18 cellular contexts compared by ENCODE assay signal in genomic region chr12:111427417-111428074, GRCh38. TPM values are rescaled to one million over a fixed set of nuclear protein-coding genes. Genes with fewer than 3 reads are reported as not detected.
DNase-seq lines count a peak whose midpoint lies in the region; ATAC-seq and TF ChIP-seq lines count a peak whose summit lies in the region.
"Had no signal": no experiment of that assay in that cellular context is flagged by ENCODE, and none has a peak within 500 bp of the region (broad histone marks: within the 10 kb centered on the region; RNA-seq: fewer than 3 reads in every experiment).

No MANE protein-coding gene starts in this region.

- H4K8ac ChIP-seq in mesenchymal stem cell (ENCODE audit: low read length) = no peak overlapping the region

- H3K4me1 ChIP-seq in mesenchymal stem cell (ENCODE audit: control insufficient read depth, insufficient read depth, low read depth, low read length) (peaks cover 62% of the 10 kb centered on the region), upper lobe of right lung (peaks cover 64% of the 10 kb centered on the region)

- no peak overlapping the region for H2BK15ac ChIP-seq in mesenchymal stem cell (ENCODE audit: low read depth, poor library complexity, severe bottlenecking)

- no peak overlapping the region for H2BK120ac ChIP-seq in mesenchymal stem cell (ENCODE audit: low read depth, low read length)

- no peak overlapping the region for H2BK12ac ChIP-seq in mesenchymal stem cell (ENCODE audit: low read length in 2 of 2)

- intact Hi-C loops in Right ventricle myocardium superior (cut with DNase I) (no loop called here), cardiac septum (cut with DNase I) (no loop called here), upper lobe of right lung (cut with DNase I) (no loop called here)
- intact Hi-C loops in activated T-helper 1 cell treated with anti-CD3 and anti-CD28 coated beads, Interleukin-12 subunit alpha, Interleukin-12 subunit beta, Interleukin-2, Interleukin-4 antibody, amounts not matched to agents 30 ng/mL and 10 ng/mL and 1 ng/mL, durations not matched to agents 14 hours and 24 hours and 36 hours (cut with micrococcal nuclease) = no loop called here

- H3K18ac ChIP-seq in mesenchymal stem cell (ENCODE audit: low read depth in 1 of 2, low read length in 2 of 2) = no peak overlapping the region

- no peaks in the 10 kb centered on the region for H3K9me3 Mint-ChIP-seq in activated T-helper 1 cell treated with anti-CD3 and anti-CD28 coated beads, Interleukin-12 subunit alpha, Interleukin-12 subunit beta, Interleukin-2, Interleukin-4 antibody, amounts not matched to agents 30 ng/mL and 10 ng/mL and 1 ng/mL, durations not matched to agents 14 hours and 24 hours and 36 hours
- H3K9me3 Mint-ChIP-seq: neural crest cell had no signal

- H3K79me1 ChIP-seq in mesenchymal stem cell (replicated peaks; ENCODE audit: low read length, poor library complexity, severe bottlenecking) = no peaks in the 10 kb centered on the region

- no peak overlapping the region for H3K9ac ChIP-seq in mesenchymal stem cell (ENCODE audit: low read length)

- no peak for ATAC-seq in Right ventricle myocardium superior (ENCODE audit: poor library complexity)
- no peak for ATAC-seq in upper lobe of right lung
- no peak for ATAC-seq in HG03280 (IDR thresholded peaks at IDR 0.05; ENCODE audit: unreplicated experiment)
- no peak for ATAC-seq in GM19023 (IDR thresholded peaks at IDR 0.05; ENCODE audit: unreplicated experiment)
- ATAC-seq in HG03571 (IDR thresholded peaks at IDR 0.05; ENCODE audit: unreplicated experiment) = no peak

- peaks cover 13% of the 10 kb centered on the region for H3K36me3 Mint-ChIP-seq in activated T-helper 1 cell treated with anti-CD3 and anti-CD28 coated beads, Interleukin-12 subunit alpha, Interleukin-12 subunit beta, Interleukin-2, Interleukin-4 antibody, amounts not matched to agents 30 ng/mL and 10 ng/mL and 1 ng/mL, durations not matched to agents 14 hours and 24 hours and 36 hours (ENCODE audit: low read depth)

- peak; percentile 33 for DNase-seq in Right ventricle myocardium superior
- DNase-seq in cardiac septum (ENCODE audit: low spot score) = no peak
- DNase-seq in activated T-helper 1 cell treated with anti-CD3 and anti-CD28 coated beads, Interleukin-12 subunit alpha, Interleukin-12 subunit beta, Interleukin-2, Interleukin-4 antibody, amounts not matched to agents 30 ng/mL and 10 ng/mL and 1 ng/mL, durations not matched to agents 14 hours and 24 hours and 36 hours (ENCODE audit: low spot score) = no peak
- DNase-seq in mesenchymal stem cell = no peak
- DNase-seq in upper lobe of right lung = no peak
- DNase-seq: activated CD4-positive, alpha-beta T cell treated with anti-CD3 and anti-CD28 coated beads, Interleukin-2, amount 50 U/mL, for 48 hours; cerebellar nuclear complex; HCEC 1CT; head of caudate nucleus; NCI-H2081 treated with DMSO at 0.1 percent for 48 hours; NCI-H748 treated with DMSO at 0.1 percent for 48 hours had no signal

- 96% methylated on average over 7 of the region's 7 CpGs for WGBS in mesenchymal stem cell

- H3K36me3 ChIP-seq in mesenchymal stem cell (ENCODE audit: control insufficient read depth in 1 of 2, insufficient read depth in 2 of 2, low read depth in 1 of 2, low read length in 2 of 2) (peaks cover 5 to 54% of the 10 kb centered on the region in 2 experiments), upper lobe of right lung (no peaks in the 10 kb centered on the region)
- H3K36me3 ChIP-seq: adrenal gland, suprapubic skin had no signal

- H3K27me3 ChIP-seq in mesenchymal stem cell (ENCODE audit: control insufficient read depth in 1 of 2, insufficient read depth in 1 of 2, low read length in 2 of 2) = no peaks in the 10 kb centered on the region
- H3K27me3 ChIP-seq in upper lobe of right lung = no peaks in the 10 kb centered on the region
- H3K27me3 ChIP-seq: adrenal gland, suprapubic skin had no signal

- H3K27ac Mint-ChIP-seq in activated T-helper 1 cell treated with anti-CD3 and anti-CD28 coated beads, Interleukin-12 subunit alpha, Interleukin-12 subunit beta, Interleukin-2, Interleukin-4 antibody, amounts not matched to agents 30 ng/mL and 10 ng/mL and 1 ng/mL, durations not matched to agents 14 hours and 24 hours and 36 hours = no peak overlapping the region

- no peak overlapping the region for H2AFZ ChIP-seq in mesenchymal stem cell (ENCODE audit: low read depth, low read length)

- peak overlapping the region; percentile 69 for H3K4me3 Mint-ChIP-seq in activated T-helper 1 cell treated with anti-CD3 and anti-CD28 coated beads, Interleukin-12 subunit alpha, Interleukin-12 subunit beta, Interleukin-2, Interleukin-4 antibody, amounts not matched to agents 30 ng/mL and 10 ng/mL and 1 ng/mL, durations not matched to agents 14 hours and 24 hours and 36 hours
- H3K4me3 Mint-ChIP-seq: neural crest cell had no signal

- H3K4me1 Mint-ChIP-seq in activated T-helper 1 cell treated with anti-CD3 and anti-CD28 coated beads, Interleukin-12 subunit alpha, Interleukin-12 subunit beta, Interleukin-2, Interleukin-4 antibody, amounts not matched to agents 30 ng/mL and 10 ng/mL and 1 ng/mL, durations not matched to agents 14 hours and 24 hours and 36 hours (ENCODE audit: low read depth) = peaks cover 68% of the 10 kb centered on the region

- no peak overlapping the region for H3K23ac ChIP-seq in mesenchymal stem cell (ENCODE audit: low read length in 2 of 2)

- H4K91ac ChIP-seq in mesenchymal stem cell (ENCODE audit: low read length) = no peak overlapping the region

- no peak overlapping the region for H3K27ac ChIP-seq in mesenchymal stem cell (ENCODE audit: low read length, poor library complexity, severe bottlenecking)
- peak overlapping the region; percentile 42 for H3K27ac ChIP-seq in upper lobe of right lung
- H3K27ac ChIP-seq: epithelial cell of prostate had no signal

- no peak overlapping the region for H2BK5ac ChIP-seq in mesenchymal stem cell (ENCODE audit: low read depth, low read length, poor library complexity, severe bottlenecking)

- peak overlapping the region; percentile 59 for H2AK5ac ChIP-seq in mesenchymal stem cell (ENCODE audit: low read length, severe bottlenecking)

- no peak for TF ChIP-seq CTCF in upper lobe of right lung (IDR thresholded peaks at IDR 0.05)

- H3K4me3 ChIP-seq in mesenchymal stem cell (ENCODE audit: insufficient read depth in 1 of 2, low read depth in 1 of 2, low read length in 2 of 2) = no peak overlapping the region
- H3K4me3 ChIP-seq in upper lobe of right lung = no peak overlapping the region
- H3K4me3 ChIP-seq: adrenal gland, suprapubic skin had no signal

- no peaks in the 10 kb centered on the region for H3K27me3 Mint-ChIP-seq in activated T-helper 1 cell treated with anti-CD3 and anti-CD28 coated beads, Interleukin-12 subunit alpha, Interleukin-12 subunit beta, Interleukin-2, Interleukin-4 antibody, amounts not matched to agents 30 ng/mL and 10 ng/mL and 1 ng/mL, durations not matched to agents 14 hours and 24 hours and 36 hours (ENCODE audit: insufficient read depth)

- no peak overlapping the region for H3K4me2 ChIP-seq in mesenchymal stem cell (ENCODE audit: low read length, poor library complexity, severe bottlenecking)

- H3K4ac ChIP-seq in mesenchymal stem cell (ENCODE audit: low read depth in 1 of 2, low read length in 2 of 2) = no peak overlapping the region

- H3K9me3 ChIP-seq in mesenchymal stem cell (ENCODE audit: control insufficient read depth, low read length) (no peaks in the 10 kb centered on the region), upper lobe of right lung (no peaks in the 10 kb centered on the region)
- H3K9me3 ChIP-seq: adrenal gland, suprapubic skin had no signal

- no peak overlapping the region for H3K14ac ChIP-seq in mesenchymal stem cell (ENCODE audit: low read length in 2 of 2)

RNA-seq across cellular contexts. Expression of gene SH2B3, which starts 21.8 kb away (rescaled TPM):
- 42.8 TPM for total RNA-seq in Right ventricle myocardium superior
- 33.7 TPM for total RNA-seq in cardiac septum
- total RNA-seq in activated T-helper 1 cell treated with anti-CD3 and anti-CD28 coated beads, Interleukin-12 subunit alpha, Interleukin-12 subunit beta, Interleukin-2, Interleukin-4 antibody, amounts not matched to agents 30 ng/mL and 10 ng/mL and 1 ng/mL, durations not matched to agents 14 hours and 24 hours and 36 hours = 42.0 and 42.3 TPM in 2 replicates
- 50.8 TPM for polyA plus RNA-seq in mesenchymal stem cell (2013, experiment 1 of 2)
- 50.3 TPM for polyA plus RNA-seq in mesenchymal stem cell (2013, experiment 2 of 2)
- total RNA-seq in upper lobe of right lung = 47.1 TPM

RNA-seq across cellular contexts. Expression of gene PHETA1, which starts 58.7 kb away (rescaled TPM):
- total RNA-seq in Right ventricle myocardium superior (35.1 TPM), cardiac septum (18.6 TPM), upper lobe of right lung (25.3 TPM)
- total RNA-seq in activated T-helper 1 cell treated with anti-CD3 and anti-CD28 coated beads, Interleukin-12 subunit alpha, Interleukin-12 subunit beta, Interleukin-2, Interleukin-4 antibody, amounts not matched to agents 30 ng/mL and 10 ng/mL and 1 ng/mL, durations not matched to agents 14 hours and 24 hours and 36 hours = 2.7 and 4.2 TPM in 2 replicates
- 6.6 TPM for polyA plus RNA-seq in mesenchymal stem cell (2013, experiment 1 of 2)
- 6.5 TPM for polyA plus RNA-seq in mesenchymal stem cell (2013, experiment 2 of 2)
